18 cellular contexts compared by ENCODE assay signal in the genomic region with DNA sequence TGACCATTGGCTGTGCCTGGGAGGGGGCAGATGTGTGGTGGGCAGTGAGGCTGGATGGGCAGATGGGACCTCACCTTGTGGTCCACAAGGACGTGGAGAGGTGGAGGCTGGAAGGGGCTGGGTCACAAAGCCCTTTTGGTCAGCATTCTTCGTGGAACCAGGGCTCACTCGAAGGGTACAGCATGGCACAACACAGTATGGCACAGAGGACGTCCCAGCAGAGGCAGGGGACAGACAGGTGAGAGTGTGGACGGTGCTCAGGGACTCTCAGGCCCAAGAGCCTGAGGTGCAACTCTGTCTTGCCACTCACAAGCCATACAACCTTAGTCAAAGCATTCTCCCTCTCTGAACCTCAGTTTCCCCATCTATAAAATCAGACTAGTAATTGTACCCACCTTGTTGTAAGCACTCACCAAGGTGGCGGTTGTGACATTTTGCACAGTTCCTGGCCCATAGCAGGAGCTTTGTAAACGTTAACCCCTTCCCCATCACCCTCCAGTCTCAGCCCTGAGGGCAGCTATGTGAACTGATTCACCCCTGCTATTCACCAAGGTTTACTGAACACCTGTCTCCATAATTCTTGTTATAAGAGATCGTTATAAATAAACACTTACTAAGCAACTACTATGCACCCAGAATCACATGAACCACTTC. TPM values are rescaled to one million over a fixed set of nuclear protein-coding genes. Genes with fewer than 3 reads are reported as not detected.
DNase-seq lines count a peak whose midpoint lies in the region; ATAC-seq and TF ChIP-seq lines count a peak whose summit lies in the region.
"Had no signal": no experiment of that assay in that cellular context is flagged by ENCODE, and none has a peak within 500 bp of the region (broad histone marks: within the 10 kb centered on the region; RNA-seq: fewer than 3 reads in every experiment).

No MANE protein-coding gene starts in this region.

- peaks cover 11% of the 10 kb centered on the region for H3K9me3 Mint-ChIP-seq in mesothelial cell of epicardium

- TF ChIP-seq CTCF in adrenal gland (IDR thresholded peaks at IDR 0.05) (no peak), mesothelial cell of epicardium (IDR thresholded peaks at IDR 0.05; ENCODE audit: unreplicated experiment) (no peak), thoracic aorta (IDR thresholded peaks at IDR 0.05) (no peak), omental fat pad (IDR thresholded peaks at IDR 0.05) (no peak)

- H3K36me3 Mint-ChIP-seq in mesothelial cell of epicardium: peaks cover 5% of the 10 kb centered on the region

- no peaks in the 10 kb centered on the region for H3K36me3 ChIP-seq in adrenal gland (replicated peaks in 1 of 2)
- no peaks in the 10 kb centered on the region for H3K36me3 ChIP-seq in thoracic aorta
- H3K36me3 ChIP-seq: left lung had no signal

- intact Hi-C loops in adrenal gland (cut with DNase I): no loop called here

- peaks cover 0 to 45% of the 10 kb centered on the region in 2 donors for H3K4me1 ChIP-seq in adrenal gland (replicated peaks in 1 of 2)
- peaks cover 35 to 79% of the 10 kb centered on the region in 2 donors for H3K4me1 ChIP-seq in thoracic aorta (ENCODE audit: control insufficient read depth in 1 of 2, low read depth in 2 of 2)

- WGBS in adrenal gland, 4 donors: 78 to 82% (median 78%) methylated on average over 7 to 8 of the region's 8 CpGs

- peaks cover 38% of the 10 kb centered on the region for H3K4me1 Mint-ChIP-seq in mesothelial cell of epicardium

- no peak overlapping the region for H3K4me3 ChIP-seq in adrenal gland
- H3K4me3 ChIP-seq in thoracic aorta: no peak overlapping the region
- H3K4me3 ChIP-seq: left lung had no signal

- H3K27me3 Mint-ChIP-seq in mesothelial cell of epicardium (ENCODE audit: low read depth): no peaks in the 10 kb centered on the region
- H3K27me3 Mint-ChIP-seq: stimulated activated naive CD8-positive, alpha-beta T cell treated with anti-CD3 and anti-CD28 coated beads, Interleukin-15, amount 100 ng/mL, for 72 hours had no signal

- ATAC-seq in thoracic aorta (ENCODE audit: insufficient number of reproducible peaks, low FRiP score, low read depth): no peak
- no peak for ATAC-seq in omental fat pad (ENCODE audit: low FRiP score)
- ATAC-seq in GM18498 (IDR thresholded peaks at IDR 0.05; ENCODE audit: unreplicated experiment): no peak
- ATAC-seq in HG03520 (IDR thresholded peaks at IDR 0.05; ENCODE audit: unreplicated experiment): no peak
- ATAC-seq: T-cell had no signal

- H3K27me3 ChIP-seq in adrenal gland (no peaks in the 10 kb centered on the region), thoracic aorta (replicated peaks; ENCODE audit: insufficient read depth) (no peaks in the 10 kb centered on the region)
- H3K27me3 ChIP-seq: left lung had no signal

- TF ChIP-seq POLR2A in adrenal gland (IDR thresholded peaks at IDR 0.05): no peak

- no peak overlapping the region for H3K4me3 Mint-ChIP-seq in mesothelial cell of epicardium
- H3K4me3 Mint-ChIP-seq: dendritic cell treated with granulocyte-macrophage colony-stimulating factor and Interleukin-4, amounts not matched to agents 40 ng/mL and 50 ng/mL, for 4 days; stimulated activated naive CD8-positive, alpha-beta T cell treated with anti-CD3 and anti-CD28 coated beads, Interleukin-15, amount 100 ng/mL, for 72 hours; T-cell had no signal

- peak overlapping the region; percentile 58 for H3K27ac Mint-ChIP-seq in mesothelial cell of epicardium
- H3K27ac Mint-ChIP-seq: dendritic cell treated with granulocyte-macrophage colony-stimulating factor and Interleukin-4, amounts not matched to agents 40 ng/mL and 50 ng/mL, for 4 days; stimulated activated naive CD8-positive, alpha-beta T cell treated with anti-CD3 and anti-CD28 coated beads, Interleukin-15, amount 100 ng/mL, for 72 hours; T-cell had no signal

- H3K27ac ChIP-seq in adrenal gland (peak overlapping the region in 3 of 5 donors; percentile 20 to 94 (median 80)), thoracic aorta (peak overlapping the region; percentile 77 to 85)

- H3K9me3 ChIP-seq in adrenal gland (replicated peaks in 1 of 3) (peaks cover 0 to under 1% (median 0%) of the 10 kb centered on the region in 3 donors), thoracic aorta (peaks cover 6% of the 10 kb centered on the region)

- DNase-seq in M059J (ENCODE audit: low read depth): peak; percentile 36
- DNase-seq in adrenal gland: no peak
- DNase-seq in mesothelial cell of epicardium (ENCODE audit: low spot score in 2 of 2, unreplicated experiment in 2 of 2): no peak
- no peak for DNase-seq in thoracic aorta (ENCODE audit: low spot score)
- no peak for DNase-seq in OCI-M1 (lab: John Stamatoyannopoulos, UW)
- no peak for DNase-seq in omental fat pad (ENCODE audit: low spot score)
- DNase-seq: activated CD4-positive, alpha-beta T cell treated with anti-CD3 and anti-CD28 coated beads, Interleukin-2, amount 50 U/mL, for 48 hours; activated naive CD4-positive, alpha-beta T cell treated with anti-CD3 and anti-CD28 coated beads, Interleukin-2, amount 50 U/mL, for 16 hours; COR-L47; foreskin melanocyte; left lung; NCI-H146; stimulated activated CD4-positive, alpha-beta T cell treated with anti-CD3 and anti-CD28 coated beads, Interleukin-4, amount 100 ng/mL, for 24 hours; stimulated activated naive CD8-positive, alpha-beta T cell treated with anti-CD3 and anti-CD28 coated beads, Interleukin-15, amount 100 ng/mL, for 72 hours; T-cell had no signal

RNA-seq across cellular contexts. Expression of gene TSKU, which starts 11.6 kb away (rescaled TPM):
- total RNA-seq in M059J (2014; rRNA removed; shearing (Covaris generic)): 22.2 and 27.0 TPM in 2 replicates
- total RNA-seq in adrenal gland (100 to 1,000 TPM in 1 of 8 donors, 10 to 100 TPM in 6, 1 to 10 TPM in 1; 6.8 to 129 (median 14.5) TPM), mesothelial cell of epicardium (39.3 to 43.7 TPM (median 42.8 TPM) in 3 replicates), thoracic aorta (100 to 1,000 TPM in 1 of 2 donors, 10 to 100 TPM in 1; 42.2 to 100 TPM), omental fat pad (100 to 1,000 TPM; 153 to 281 (median 161) TPM)
- polyA plus RNA-seq in adrenal gland: 10 to 100 TPM in 1 of 3 donors, 1 to 10 TPM in 2; 6.7 to 10.3 (median 9.1) TPM
